ENCODE assay signal across 1 cellular context in the genomic region with DNA sequence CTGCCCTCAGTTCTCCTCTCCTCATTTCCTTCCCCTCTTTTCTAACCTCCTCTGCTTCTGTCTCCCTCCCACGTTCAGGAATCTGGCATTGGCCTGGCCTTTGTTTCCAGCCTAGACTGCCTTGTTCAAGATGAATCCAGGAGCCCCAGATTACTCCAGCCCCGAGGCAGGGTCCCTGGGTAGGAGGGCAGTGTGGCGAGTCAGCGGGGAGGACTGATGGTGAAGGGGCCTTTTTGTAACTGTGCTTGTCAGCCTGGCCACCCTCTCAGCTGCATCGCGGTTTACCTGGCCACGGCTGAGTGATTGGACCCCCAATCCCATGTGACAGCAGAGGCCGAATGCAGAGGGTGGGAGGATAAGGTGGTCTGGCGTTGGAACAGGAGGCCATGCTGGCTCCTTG.
TF ChIP-seq lines count a peak whose summit lies in the region.

No MANE protein-coding gene starts in this region.

TF ChIP-seq in H1, 55 proteins besides CTCF, POLR2A, EP300 and RAD21:
- TF ChIP-seq, protein P1, sequence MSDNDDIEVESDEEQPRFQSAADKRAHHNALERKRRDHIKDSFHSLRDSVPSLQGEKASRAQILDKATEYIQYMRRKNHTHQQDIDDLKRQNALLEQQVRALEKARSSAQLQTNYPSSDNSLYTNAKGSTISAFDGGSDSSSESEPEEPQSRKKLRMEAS (IDR thresholded peaks at IDR 0.05), result no peak
- TF ChIP-seq CTBP2 (IDR thresholded peaks at IDR 0.05; ENCODE audit: borderline replicate concordance, insufficient read depth, insufficient read length, low read length) (no peak), POU5F1 (IDR thresholded peaks at IDR 0.05; ENCODE audit: low read depth, low read length) (no peak), NANOG (IDR thresholded peaks at IDR 0.05; ENCODE audit: insufficient read depth, low read depth, low read length, poor library complexity, severe bottlenecking) (no peak), YY1 (IDR thresholded peaks at IDR 0.05; ENCODE audit: low read depth, low read length) (no peak), HDAC2 (IDR thresholded peaks at IDR 0.05; ENCODE audit: borderline replicate concordance in 1 of 2, low read depth in 2 of 2, low read length in 2 of 2) (no peak), TBP (IDR thresholded peaks at IDR 0.05; ENCODE audit: low read depth, low read length) (no peak), GABPA (IDR thresholded peaks at IDR 0.05; ENCODE audit: borderline replicate concordance, insufficient read depth, low read length) (no peak), CEBPB (IDR thresholded peaks at IDR 0.05; ENCODE audit: low read depth, low read length) (no peak), SIN3A (conservative IDR thresholded peaks at IDR 0.05 in 1 of 2, IDR thresholded peaks at IDR 0.05 in 1 of 2; ENCODE audit: low read depth in 1 of 2, low read length in 2 of 2) (no peak), NRF1 (IDR thresholded peaks at IDR 0.05; ENCODE audit: low read depth, low read length) (no peak)
- TF ChIP-seq, protein P2, sequence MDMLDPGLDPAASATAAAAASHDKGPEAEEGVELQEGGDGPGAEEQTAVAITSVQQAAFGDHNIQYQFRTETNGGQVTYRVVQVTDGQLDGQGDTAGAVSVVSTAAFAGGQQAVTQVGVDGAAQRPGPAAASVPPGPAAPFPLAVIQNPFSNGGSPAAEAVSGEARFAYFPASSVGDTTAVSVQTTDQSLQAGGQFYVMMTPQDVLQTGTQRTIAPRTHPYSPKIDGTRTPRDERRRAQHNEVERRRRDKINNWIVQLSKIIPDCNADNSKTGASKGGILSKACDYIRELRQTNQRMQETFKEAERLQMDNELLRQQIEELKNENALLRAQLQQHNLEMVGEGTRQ (IDR thresholded peaks at IDR 0.05; ENCODE audit: low read length), result no peak
